ENCODE assay signal across 17 cellular contexts in the genomic region with DNA sequence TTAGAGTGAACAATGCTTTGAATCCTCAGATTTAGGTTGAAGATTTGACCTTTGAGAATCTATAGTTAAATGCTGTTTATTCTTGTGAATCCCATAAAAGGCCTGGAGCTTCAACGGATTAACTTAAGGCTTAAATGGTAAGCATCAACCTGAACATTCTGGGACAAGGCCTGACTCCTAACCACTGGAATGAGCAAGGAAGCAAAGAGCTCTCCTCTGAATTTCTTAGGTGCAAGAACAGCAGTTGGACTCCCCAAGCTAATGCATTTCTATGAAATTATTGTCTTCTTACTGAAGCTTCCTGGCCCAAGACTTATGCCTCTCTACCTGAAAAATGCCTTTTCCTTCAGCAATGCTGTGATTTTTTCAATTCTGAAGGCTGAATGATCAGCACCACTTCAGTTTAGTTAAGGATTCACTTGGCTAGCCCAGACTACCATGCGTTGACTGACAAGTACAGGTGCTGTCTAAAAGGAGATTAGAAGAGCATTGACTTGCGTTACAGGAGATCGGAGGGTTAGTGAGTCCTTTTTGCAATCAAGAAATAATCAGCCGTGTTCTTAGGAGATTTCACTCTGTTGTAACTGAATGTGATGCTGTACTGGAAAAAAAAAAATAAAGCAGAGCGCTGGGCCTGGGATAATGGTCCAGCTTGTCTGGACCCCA.
DNase-seq lines count a peak whose midpoint lies in the region; ATAC-seq, FAIRE-seq and TF ChIP-seq lines count a peak whose summit lies in the region.
"Had no signal": no experiment of that assay in that cellular context is flagged by ENCODE, and none has a peak within 500 bp of the region (broad histone marks: within the 10 kb centered on the region; RNA-seq: fewer than 3 reads in every experiment).

No MANE protein-coding gene starts in this region.

- FAIRE-seq in endothelial cell of umbilical vein (lab: Jason Lieb, UNC) (peak; percentile 8), pancreas (lab: Jason Lieb, UNC) (no peak)
- FAIRE-seq: GM12878, GM18507 had no signal

- 54 to 61% methylated on average over 6 of the region's 6 CpGs for WGBS in pancreas, 2 donors

- H3K27me3 ChIP-seq in GM23338 (ENCODE audit: insufficient read depth), result no peaks in the 10 kb centered on the region
- H3K27me3 ChIP-seq in SJCRH30, result no peaks in the 10 kb centered on the region
- H3K27me3 ChIP-seq in endothelial cell of umbilical vein (ENCODE audit: control insufficient read depth in 2 of 2, insufficient read depth in 2 of 2, low read length in 2 of 2), result no peaks in the 10 kb centered on the region
- H3K27me3 ChIP-seq in pancreas, result no peaks in the 10 kb centered on the region
- no peaks in the 10 kb centered on the region for H3K27me3 ChIP-seq in HAP-1 (ENCODE audit: low read depth)

- no peak overlapping the region for H3K4me3 Mint-ChIP-seq in GM23338
- no peak overlapping the region for H3K4me3 Mint-ChIP-seq in osteocyte (ENCODE audit: unreplicated experiment)
- H3K4me3 Mint-ChIP-seq: B cell; CD4-positive, alpha-beta T cell; HFFc6 had no signal

- H3K4me1 ChIP-seq in GM23338 (ENCODE audit: insufficient read depth), result peaks cover 11% of the 10 kb centered on the region; the same call in 1 of the 2 replicates
- peaks cover 27% of the 10 kb centered on the region for H3K4me1 ChIP-seq in SJCRH30
- H3K4me1 ChIP-seq in endothelial cell of umbilical vein (ENCODE audit: control insufficient read depth, extremely low read depth, insufficient read depth, low read length), result peaks cover 7% of the 10 kb centered on the region
- peaks cover 10 to 25% (median 14%) of the 10 kb centered on the region in 3 donors for H3K4me1 ChIP-seq in pancreas
- H3K4me1 ChIP-seq in HAP-1, result peaks cover 2% of the 10 kb centered on the region; the same call in 1 of the 2 replicates

- H3K9me1 ChIP-seq in endothelial cell of umbilical vein (replicated peaks; ENCODE audit: control insufficient read depth, extremely low read depth, insufficient read depth, low read length), result no peaks in the 10 kb centered on the region

- DNase-seq in GM23338 (ENCODE audit: low spot score) (no peak), SJCRH30 (peak; percentile 85 to 97), endothelial cell of umbilical vein (ENCODE audit: low read depth, low spot score) (no peak), pancreas (no peak), HAP-1 (ENCODE audit: low spot score in 2 of 2) (no peak), GF-D8 (lab: John Stamatoyannopoulos, UW) (no peak), osteocyte (ENCODE audit: extremely low spot score, unreplicated experiment) (no peak)
- DNase-seq: Calu3; CD4-positive, alpha-beta T cell; DMS 273 treated with DMSO at 0.1 percent for 48 hours; GOT3; HCEC 1CT; HFFc6 had no signal

- CTCF ChIA-PET in endothelial cell of umbilical vein (lab: Charles Lee), result interaction anchor here (1.3 kb wide), 1 partner anchor 9 kb away, joined by 4 read pairs; no protein-coding TSS in a partner anchor

- H3F3A ChIP-seq in GM23338 (replicated peaks; ENCODE audit: low read depth), result no peaks in the 10 kb centered on the region

- H3K9me3 ChIP-seq in SJCRH30 (replicated peaks), result no peaks in the 10 kb centered on the region
- H3K9me3 ChIP-seq in endothelial cell of umbilical vein (replicated peaks; ENCODE audit: control insufficient read depth, insufficient read depth, low read length), result no peaks in the 10 kb centered on the region
- no peaks in the 10 kb centered on the region for H3K9me3 ChIP-seq in pancreas
- H3K9me3 ChIP-seq in HAP-1, result no peaks in the 10 kb centered on the region

- H3K4me2 ChIP-seq in GM23338 (no peak overlapping the region), endothelial cell of umbilical vein (ENCODE audit: insufficient read depth, low read length) (no peak overlapping the region)

- dilution Hi-C loops in endothelial cell of umbilical vein (cut with MboI; ENCODE audit: extremely low pct_ligation_motif_present, low sequenced_read_pairs), result no loop called here

- H3K9me3 Mint-ChIP-seq in GM23338 (no peaks in the 10 kb centered on the region), osteocyte (ENCODE audit: unreplicated experiment) (no peaks in the 10 kb centered on the region)
- H3K9me3 Mint-ChIP-seq: CD4-positive, alpha-beta T cell had no signal

- H3K79me2 ChIP-seq in GM23338 (replicated peaks; ENCODE audit: insufficient read depth) (no peaks in the 10 kb centered on the region), endothelial cell of umbilical vein (ENCODE audit: control insufficient read depth, insufficient read depth, low read length) (no peaks in the 10 kb centered on the region)

- 0 out of 2 replicates have a peak overlapping the region, but pooled peaks have one; percentile 26 for H3K27ac Mint-ChIP-seq in GM23338
- H3K27ac Mint-ChIP-seq in osteocyte (ENCODE audit: unreplicated experiment), result no peak overlapping the region
- H3K27ac Mint-ChIP-seq: B cell; CD4-positive, alpha-beta T cell; HFFc6 had no signal

- no peak for ATAC-seq in GM23338
- no peak for ATAC-seq in pancreas
- no peak for ATAC-seq in HG02798 (IDR thresholded peaks at IDR 0.05; ENCODE audit: poor library complexity, unreplicated experiment)
- ATAC-seq: GM12878 had no signal

- POLR2A ChIA-PET in endothelial cell of umbilical vein (lab: Charles Lee), result no interaction called here

- H4K20me1 ChIP-seq in GM23338 (replicated peaks; ENCODE audit: insufficient read depth) (no peaks in the 10 kb centered on the region), endothelial cell of umbilical vein (replicated peaks; ENCODE audit: control insufficient read depth, extremely low read depth, insufficient read depth, low read length) (no peaks in the 10 kb centered on the region)

- no peaks in the 10 kb centered on the region for H3K36me3 ChIP-seq in GM23338 (ENCODE audit: insufficient read depth)
- no peaks in the 10 kb centered on the region for H3K36me3 ChIP-seq in SJCRH30
- H3K36me3 ChIP-seq in endothelial cell of umbilical vein (ENCODE audit: control insufficient read depth in 2 of 2, extremely low read depth in 1 of 2, insufficient read depth in 2 of 2, low read length in 2 of 2), result no peaks in the 10 kb centered on the region
- H3K36me3 ChIP-seq in pancreas, result no peaks in the 10 kb centered on the region
- no peaks in the 10 kb centered on the region for H3K36me3 ChIP-seq in HAP-1 (replicated peaks)

- H3K27me3 Mint-ChIP-seq in GM23338 (ENCODE audit: insufficient read depth, low read depth, poor library complexity) (peaks cover 1% of the 10 kb centered on the region), osteocyte (ENCODE audit: unreplicated experiment) (no peaks in the 10 kb centered on the region)
- H3K27me3 Mint-ChIP-seq: B cell; CD4-positive, alpha-beta T cell had no signal

- no peak overlapping the region for H2AFZ ChIP-seq in GM23338
- H2AFZ ChIP-seq in endothelial cell of umbilical vein (ENCODE audit: low read depth, low read length), result no peak overlapping the region

- TF ChIP-seq CTCF in GM23338 (conservative IDR thresholded peaks at IDR 0.05; ENCODE audit: low read depth in 2 of 2) (no peak), endothelial cell of umbilical vein (IDR thresholded peaks at IDR 0.05; ENCODE audit: extremely low read depth in 1 of 2, insufficient read depth in 1 of 2, low read depth in 1 of 2, low read length in 2 of 2) (no peak), pancreas (IDR thresholded peaks at IDR 0.05) (no peak), osteocyte (IDR thresholded peaks at IDR 0.05) (no peak)

- H3K36me3 Mint-ChIP-seq in GM23338 (ENCODE audit: low read depth) (no peaks in the 10 kb centered on the region), osteocyte (ENCODE audit: unreplicated experiment) (no peaks in the 10 kb centered on the region)

- H3K27ac ChIP-seq in GM23338 (ENCODE audit: low read depth), result no peak overlapping the region
- peak overlapping the region; percentile 53 for H3K27ac ChIP-seq in SJCRH30
- no peak overlapping the region for H3K27ac ChIP-seq in endothelial cell of umbilical vein (ENCODE audit: insufficient read depth, low read depth, low read length)
- peak overlapping the region; percentile 20 to 68 (median 46) for H3K27ac ChIP-seq in pancreas

- BruUV-seq in endothelial cell of umbilical vein (replicated peaks; lab: Mats Ljungman, UMichigan), result no TSS peak

- in situ Hi-C loops in HAP-1 (cut with MboI; ENCODE audit: low sequenced_read_pairs), result no loop called here

- H3K4me1 Mint-ChIP-seq in GM23338 (peaks cover 25% of the 10 kb centered on the region), osteocyte (ENCODE audit: unreplicated experiment) (no peaks in the 10 kb centered on the region)
- H3K4me1 Mint-ChIP-seq: B cell had no signal

- H3K9me2 ChIP-seq in GM23338 (ENCODE audit: insufficient read depth), result no peaks in the 10 kb centered on the region

- H3K9ac ChIP-seq in endothelial cell of umbilical vein (replicated peaks; ENCODE audit: extremely low read depth, insufficient read depth, low read length), result no peak overlapping the region

- H3K4me3 ChIP-seq in GM23338, result no peak overlapping the region
- peak overlapping the region; percentile 29 for H3K4me3 ChIP-seq in SJCRH30
- H3K4me3 ChIP-seq in endothelial cell of umbilical vein (replicated peaks in 1 of 3; ENCODE audit: insufficient read depth in 1 of 3, low read depth in 1 of 3, low read length in 3 of 3), result no peak overlapping the region
- H3K4me3 ChIP-seq in pancreas, result no peak overlapping the region
- no peak overlapping the region for H3K4me3 ChIP-seq in HAP-1
- H3K4me3 ChIP-seq: GM12878 had no signal

- intact Hi-C loops in endothelial cell of umbilical vein (cut with micrococcal nuclease), result no loop called here
- intact Hi-C loops in pancreas (cut with DNase I), result no loop called here

- no peak for TF ChIP-seq POLR2A in endothelial cell of umbilical vein (IDR thresholded peaks at IDR 0.05; ENCODE audit: low read depth, low read length)

TF ChIP-seq in endothelial cell of umbilical vein, 7 proteins besides CTCF, POLR2A, EP300 and RAD21:
- no peak for TF ChIP-seq EZH2 (IDR thresholded peaks at IDR 0.05; ENCODE audit: borderline replicate concordance, low read depth, low read length, severe bottlenecking)
- no peak for TF ChIP-seq MYC (IDR thresholded peaks at IDR 0.05; ENCODE audit: low read depth, low read length)
- TF ChIP-seq JUN (IDR thresholded peaks at IDR 0.05; ENCODE audit: borderline replicate concordance, insufficient read depth, insufficient read length, low read depth), result no peak
- TF ChIP-seq GATA2 (IDR thresholded peaks at IDR 0.05; ENCODE audit: insufficient read depth, insufficient read length, low read depth, low read length), result no peak
- TF ChIP-seq FOS (IDR thresholded peaks at IDR 0.05; ENCODE audit: borderline replicate concordance, insufficient read depth, low read length), result no peak
- no peak for TF ChIP-seq POLR2AphosphoS5 (IDR thresholded peaks at IDR 0.05; ENCODE audit: insufficient read depth, low read depth, low read length)
- TF ChIP-seq, protein P1, sequence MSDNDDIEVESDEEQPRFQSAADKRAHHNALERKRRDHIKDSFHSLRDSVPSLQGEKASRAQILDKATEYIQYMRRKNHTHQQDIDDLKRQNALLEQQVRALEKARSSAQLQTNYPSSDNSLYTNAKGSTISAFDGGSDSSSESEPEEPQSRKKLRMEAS (IDR thresholded peaks at IDR 0.05; ENCODE audit: insufficient read depth, insufficient read length), result no peak

Comparison
In these comparisons a context has a peak if more than half of its experiments do, and no peak if none do; other contexts are left out.
1. DNase-seq: peak in SJCRH30 (2 of 2); none in GM23338 (single experiment), endothelial cell of umbilical vein (single experiment), pancreas (0 of 6), HAP-1 (0 of 2), GF-D8 (single experiment) and osteocyte (single experiment).
2. H3K27ac ChIP-seq: peak in SJCRH30 (single experiment) and pancreas (4 of 4); none in GM23338 (single experiment) and endothelial cell of umbilical vein (single experiment).